1 cellular context compared by ENCODE assay signal in genomic region chr4:53281438-53281837, GRCh38.
TF ChIP-seq lines count a peak whose summit lies in the region.

No MANE protein-coding gene starts in this region.

TF ChIP-seq in HEK293, 187 proteins besides CTCF, POLR2A, EP300 and RAD21 (continued from another document):
- TF ChIP-seq, protein P1, sequence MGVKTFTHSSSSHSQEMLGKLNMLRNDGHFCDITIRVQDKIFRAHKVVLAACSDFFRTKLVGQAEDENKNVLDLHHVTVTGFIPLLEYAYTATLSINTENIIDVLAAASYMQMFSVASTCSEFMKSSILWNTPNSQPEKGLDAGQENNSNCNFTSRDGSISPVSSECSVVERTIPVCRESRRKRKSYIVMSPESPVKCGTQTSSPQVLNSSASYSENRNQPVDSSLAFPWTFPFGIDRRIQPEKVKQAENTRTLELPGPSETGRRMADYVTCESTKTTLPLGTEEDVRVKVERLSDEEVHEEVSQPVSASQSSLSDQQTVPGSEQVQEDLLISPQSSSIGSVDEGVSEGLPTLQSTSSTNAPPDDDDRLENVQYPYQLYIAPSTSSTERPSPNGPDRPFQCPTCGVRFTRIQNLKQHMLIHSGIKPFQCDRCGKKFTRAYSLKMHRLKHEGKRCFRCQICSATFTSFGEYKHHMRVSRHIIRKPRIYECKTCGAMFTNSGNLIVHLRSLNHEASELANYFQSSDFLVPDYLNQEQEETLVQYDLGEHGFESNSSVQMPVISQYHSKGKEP (tag by site-specific recombination; IDR thresholded peaks at IDR 0.05) = 0 out of 2 replicates have a peak, but pooled peaks have one; percentile 13
